Comparison of ENCODE assay signal across 17 cellular contexts in genomic region chr1:235261243-235261642, GRCh38.
DNase-seq lines count a peak whose midpoint lies in the region; ATAC-seq and TF ChIP-seq lines count a peak whose summit lies in the region.
"Had no signal": no experiment of that assay in that cellular context is flagged by ENCODE, and none has a peak within 500 bp of the region (broad histone marks: within the 10 kb centered on the region; RNA-seq: fewer than 3 reads in every experiment).

No MANE protein-coding gene starts in this region.

- H4K20me1 ChIP-seq in PC-3 (ENCODE audit: low read length) = no peaks in the 10 kb centered on the region

- H3K36me3 Mint-ChIP-seq in natural killer cell (no peaks in the 10 kb centered on the region), activated B cell treated with CpG ODN at 0.5 μM for 24 hours (ENCODE audit: low read depth) (peaks cover 29% of the 10 kb centered on the region), mesothelial cell of epicardium (no peaks in the 10 kb centered on the region)
- no peaks in the 10 kb centered on the region for H3K36me3 Mint-ChIP-seq in natural killer cell treated with Interleukin-12 subunit alpha and Interleukin-12 subunit beta and Interleukin-15 and Interleukin-18, amount 100 ng/mL, for 72 hours

- H3K79me2 ChIP-seq in PC-3 (ENCODE audit: low read length) = peaks cover 53% of the 10 kb centered on the region

- no TSS peak for BruUV-seq in PC-3 (replicated peaks; lab: Mats Ljungman, UMichigan)

- H3K27me3 ChIP-seq in PC-3 (ENCODE audit: low read length) = no peaks in the 10 kb centered on the region

- no peak overlapping the region for H2AFZ ChIP-seq in PC-3 (ENCODE audit: low read length)
- H2AFZ ChIP-seq: GM23248 had no signal

- H3K27me3 Mint-ChIP-seq in natural killer cell (ENCODE audit: low read depth in 2 of 2) = no peaks in the 10 kb centered on the region
- H3K27me3 Mint-ChIP-seq in natural killer cell treated with Interleukin-12 subunit alpha and Interleukin-12 subunit beta and Interleukin-15 and Interleukin-18, amount 100 ng/mL, for 72 hours = no peaks in the 10 kb centered on the region
- H3K27me3 Mint-ChIP-seq in activated B cell treated with CpG ODN at 0.5 μM for 24 hours = no peaks in the 10 kb centered on the region
- no peaks in the 10 kb centered on the region for H3K27me3 Mint-ChIP-seq in mesothelial cell of epicardium (ENCODE audit: low read depth)

- no peak overlapping the region for H3K9ac ChIP-seq in PC-3 (ENCODE audit: low read length)
- H3K9ac ChIP-seq: GM23248 had no signal

- 0 out of 2 replicates have a peak, but pooled peaks cover 4% of the 10 kb centered on the region for H3K36me3 ChIP-seq in PC-3 (ENCODE audit: low read depth, low read length)

- H3K27ac Mint-ChIP-seq in natural killer cell (peak overlapping the region; percentile 30 to 31), activated B cell treated with CpG ODN at 0.5 μM for 24 hours (peak overlapping the region; percentile 9), mesothelial cell of epicardium (peak overlapping the region; percentile 57)
- peak overlapping the region in 1 of 2 donors; percentile 65 for H3K27ac Mint-ChIP-seq in natural killer cell treated with Interleukin-12 subunit alpha and Interleukin-12 subunit beta and Interleukin-15 and Interleukin-18, amount 100 ng/mL, for 72 hours

- CTCF ChIA-PET in activated B cell treated with CpG ODN at 0.5 μM for 24 hours (lab: Charles Lee) (interaction anchor here (1.0 to 1.2 kb wide), 2 partner anchors 154 to 155 kb away, joined by 4 to 5 read pairs; no protein-coding TSS in a partner anchor), PC-3 (lab: Charles Lee) (interaction anchor here (0.6 kb wide), 1 partner anchor 156 kb away, joined by 4 read pairs; no protein-coding TSS in a partner anchor)

- no peak overlapping the region for H3K4me3 Mint-ChIP-seq in natural killer cell
- no peak overlapping the region for H3K4me3 Mint-ChIP-seq in natural killer cell treated with Interleukin-12 subunit alpha and Interleukin-12 subunit beta and Interleukin-15 and Interleukin-18, amount 100 ng/mL, for 72 hours
- no peak overlapping the region for H3K4me3 Mint-ChIP-seq in activated B cell treated with CpG ODN at 0.5 μM for 24 hours
- no peak overlapping the region for H3K4me3 Mint-ChIP-seq in mesothelial cell of epicardium
- H3K4me3 Mint-ChIP-seq: CD8-positive, alpha-beta T cell had no signal

- H3K9me3 ChIP-seq in PC-3 (ENCODE audit: low read length) = no peaks in the 10 kb centered on the region

- ATAC-seq in natural killer cell = no peak
- no peak for ATAC-seq in natural killer cell treated with Interleukin-12 subunit alpha and Interleukin-12 subunit beta and Interleukin-15 and Interleukin-18, amount 100 ng/mL, for 72 hours
- ATAC-seq in activated B cell treated with CpG ODN at 0.5 μM for 24 hours (ENCODE audit: low read depth) = no peak
- ATAC-seq in PC-3 = no peak
- ATAC-seq: CD8-positive, alpha-beta T cell; Panc1 had no signal

- H3K4me1 Mint-ChIP-seq in natural killer cell (peaks cover 73 to 78% of the 10 kb centered on the region in 2 donors), activated B cell treated with CpG ODN at 0.5 μM for 24 hours (peaks cover 74% of the 10 kb centered on the region), mesothelial cell of epicardium (peaks cover 15% of the 10 kb centered on the region)
- peaks cover 36 to 48% of the 10 kb centered on the region in 2 donors for H3K4me1 Mint-ChIP-seq in natural killer cell treated with Interleukin-12 subunit alpha and Interleukin-12 subunit beta and Interleukin-15 and Interleukin-18, amount 100 ng/mL, for 72 hours (ENCODE audit: low read depth in 2 of 2)

- DNase-seq in natural killer cell = no peak
- no peak for DNase-seq in natural killer cell treated with Interleukin-12 subunit alpha and Interleukin-12 subunit beta and Interleukin-15 and Interleukin-18, amount 100 ng/mL, for 72 hours (ENCODE audit: low spot score)
- DNase-seq in activated B cell treated with CpG ODN at 0.5 μM for 24 hours = no peak
- no peak for DNase-seq in mesothelial cell of epicardium (ENCODE audit: low spot score in 2 of 2, unreplicated experiment in 2 of 2)
- no peak for DNase-seq in PC-3
- no peak for DNase-seq in activated CD4-positive, alpha-beta T cell treated with anti-CD3 and anti-CD28 coated beads, Interleukin-2, amount 50 U/mL, for 48 hours
- no peak for DNase-seq in cerebellar cortex (ENCODE audit: low spot score)
- DNase-seq: AML-193; CD8-positive, alpha-beta T cell; GF-D8; GM23248; NCI-H146; NCI-H2081 treated with DMSO at 0.1 percent for 48 hours; NCI-H446; NCI-H748 treated with DMSO at 0.1 percent for 48 hours; SHP77 had no signal

- no peaks in the 10 kb centered on the region for H3K9me2 ChIP-seq in PC-3 (replicated peaks; ENCODE audit: low read length)

- POLR2A ChIA-PET in activated B cell treated with CpG ODN at 0.5 μM for 24 hours (lab: Charles Lee) = interaction anchor here (0.7 kb wide), 2 partner anchors 63 to 397 kb away, joined by 3 read pairs; no protein-coding TSS in a partner anchor
- POLR2A ChIA-PET in PC-3 (lab: Charles Lee; ENCODE audit: unreplicated experiment) = no interaction called here

- H3F3A ChIP-seq in PC-3 (ENCODE audit: low read length, unreplicated experiment) = no peaks in the 10 kb centered on the region

- intact Hi-C loops in natural killer cell (cut with micrococcal nuclease) = no loop called here
- intact Hi-C loops in activated B cell treated with CpG ODN at 0.5 μM for 24 hours (cut with micrococcal nuclease) = loop anchor here (2.0 kb wide), 1 partner anchor 14 kb away; no protein-coding TSS in a partner anchor
- intact Hi-C loops in PC-3 (cut with micrococcal nuclease) = no loop called here

- H3K4me3 ChIP-seq in PC-3 (ENCODE audit: low read length) = no peak overlapping the region
- H3K4me3 ChIP-seq: GM23248 had no signal

- no peaks in the 10 kb centered on the region for H3K9me3 Mint-ChIP-seq in natural killer cell
- H3K9me3 Mint-ChIP-seq in natural killer cell treated with Interleukin-12 subunit alpha and Interleukin-12 subunit beta and Interleukin-15 and Interleukin-18, amount 100 ng/mL, for 72 hours = no peaks in the 10 kb centered on the region
- no peaks in the 10 kb centered on the region for H3K9me3 Mint-ChIP-seq in activated B cell treated with CpG ODN at 0.5 μM for 24 hours
- no peaks in the 10 kb centered on the region for H3K9me3 Mint-ChIP-seq in mesothelial cell of epicardium
- H3K9me3 Mint-ChIP-seq: CD8-positive, alpha-beta T cell had no signal

- no peaks in the 10 kb centered on the region for H3K4me1 ChIP-seq in PC-3 (ENCODE audit: insufficient read depth, low read length)

- no peak for TF ChIP-seq CTCF in natural killer cell (IDR thresholded peaks at IDR 0.05)
- TF ChIP-seq CTCF in activated B cell treated with CpG ODN at 0.5 μM for 24 hours (IDR thresholded peaks at IDR 0.05) = no peak
- no peak for TF ChIP-seq CTCF in mesothelial cell of epicardium (IDR thresholded peaks at IDR 0.05; ENCODE audit: unreplicated experiment)
- no peak for TF ChIP-seq CTCF in PC-3 (conservative IDR thresholded peaks at IDR 0.05; ENCODE audit: low read depth, low read length)

- H3K4me2 ChIP-seq in PC-3 (ENCODE audit: low read length) = no peak overlapping the region

- H3K27ac ChIP-seq in PC-3 (ENCODE audit: low read length) = no peak overlapping the region
- H3K27ac ChIP-seq: GM23248 had no signal
